ENCODE assay signal across 8 cellular contexts in the genomic region with DNA sequence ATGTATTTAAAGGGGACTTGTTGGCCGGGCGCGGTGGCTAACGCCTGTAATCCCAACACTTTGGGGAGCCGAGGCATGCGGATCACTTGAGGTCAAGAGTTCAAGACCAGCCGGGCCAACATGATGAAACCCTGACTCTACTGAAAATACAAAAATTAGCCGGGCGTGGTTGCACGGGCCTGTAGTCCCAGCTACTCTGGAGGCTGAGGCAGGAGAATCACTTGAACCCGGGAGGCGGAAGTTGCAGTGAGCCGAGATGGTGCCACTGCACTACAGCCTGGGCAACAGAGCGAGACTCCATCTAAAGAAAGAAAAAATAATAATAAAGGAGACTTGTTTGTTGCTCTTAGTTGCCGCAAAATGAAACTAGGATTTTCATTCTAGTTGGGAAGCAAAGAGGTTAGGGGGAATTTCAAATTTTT. TPM values are rescaled to one million over a fixed set of nuclear protein-coding genes. Genes with fewer than 3 reads are reported as not detected.
A peak's percentile ranks its signal among the peaks of the same experiment; 100 is the strongest.
DNase-seq lines count a peak whose midpoint lies in the region; ATAC-seq and TF ChIP-seq lines count a peak whose summit lies in the region.
"Not testable (repeated sequence)": the region's sequence is repeated elsewhere in the genome, so short reads cannot be mapped to it uniquely, and the experiment has no call there.

No MANE protein-coding gene starts in this region.

- CTCF ChIA-PET in RWPE1 (lab: Yijun Ruan, JAX) = interaction anchor here (0.6 to 2.5 kb wide), 2 partner anchors 13 to 74 kb away, joined by 4 to 7 read pairs; no protein-coding TSS in a partner anchor

- H2AFZ ChIP-seq in GM23248 = peak overlapping the region; percentile 93

- POLR2A ChIA-PET in RWPE1 (lab: Yijun Ruan, JAX; ENCODE audit: low non-redundant PET) = not testable (repeated sequence)

- not testable (repeated sequence) for H4K20me1 ChIP-seq in GM23248 (ENCODE audit: insufficient read depth)

- peaks cover 27% of the 10 kb centered on the region for H3K4me1 Mint-ChIP-seq in activated T-helper 17 cell treated with anti-CD3 and anti-CD28 coated beads, Interleukin-2, amount 50 U/mL, for 72 hours
- H3K4me1 Mint-ChIP-seq in glutamatergic neuron (ENCODE audit: low read depth, unreplicated experiment) = peaks cover 21% of the 10 kb centered on the region

- H3K4me1 ChIP-seq in GM23248 (ENCODE audit: insufficient read depth) = not testable (repeated sequence)
- H3K4me1 ChIP-seq in muscle layer of duodenum (ENCODE audit: control insufficient read depth in 1 of 2, insufficient read depth in 2 of 2, low read length in 2 of 2) (peaks cover 0 to 19% of the 10 kb centered on the region in 2 donors), skeletal muscle satellite cell (ENCODE audit: control insufficient read depth, insufficient read depth, low read length) (peaks cover 15% of the 10 kb centered on the region), vagina (peaks cover 21% of the 10 kb centered on the region)

- H3K79me2 ChIP-seq in GM23248 (ENCODE audit: insufficient read depth) = peaks cover 48% of the 10 kb centered on the region

- not testable (repeated sequence) for H3K27me3 Mint-ChIP-seq in activated T-helper 17 cell treated with anti-CD3 and anti-CD28 coated beads, Interleukin-2, amount 50 U/mL, for 72 hours; glutamatergic neuron (ENCODE audit: unreplicated experiment)

- H3K9ac ChIP-seq in GM23248 = peak overlapping the region; percentile 89
- H3K9ac ChIP-seq in skeletal muscle satellite cell (ENCODE audit: low read depth, low read length) = not testable (repeated sequence)

- intact Hi-C loops in vagina (cut with DNase I) = not testable (repeated sequence)

- H3K4me3 ChIP-seq in GM23248 = peak overlapping the region; percentile 90
- H3K4me3 ChIP-seq in muscle layer of duodenum (ENCODE audit: low read depth in 1 of 2, low read length in 2 of 2) = peak overlapping the region; percentile 69 to 81
- peak overlapping the region; percentile 81 for H3K4me3 ChIP-seq in skeletal muscle satellite cell (ENCODE audit: low read length)
- peak overlapping the region; percentile 80 to 89 for H3K4me3 ChIP-seq in vagina

- not testable (repeated sequence) for TF ChIP-seq POLR2A in vagina (IDR thresholded peaks at IDR 0.05)

- not testable (repeated sequence) for H3K36me3 ChIP-seq in GM23248 (ENCODE audit: low read depth); muscle layer of duodenum (ENCODE audit: control insufficient read depth in 1 of 2, insufficient read depth in 2 of 2, low read length in 2 of 2); skeletal muscle satellite cell (ENCODE audit: insufficient read depth, low read length); vagina

- not testable (repeated sequence) for H3K36me3 Mint-ChIP-seq in activated T-helper 17 cell treated with anti-CD3 and anti-CD28 coated beads, Interleukin-2, amount 50 U/mL, for 72 hours (ENCODE audit: low read depth); glutamatergic neuron (ENCODE audit: unreplicated experiment)

- H3K9me2 ChIP-seq in GM23248 (ENCODE audit: insufficient read depth) = not testable (repeated sequence)

- peak overlapping the region; percentile 98 for H3K27ac Mint-ChIP-seq in activated T-helper 17 cell treated with anti-CD3 and anti-CD28 coated beads, Interleukin-2, amount 50 U/mL, for 72 hours
- H3K27ac Mint-ChIP-seq in glutamatergic neuron (ENCODE audit: unreplicated experiment) = peak overlapping the region; percentile 99

- in situ Hi-C loops in GM23248 (cut with MboI) = not testable (repeated sequence)

- H3K27ac ChIP-seq in GM23248 = peak overlapping the region; percentile 95
- H3K27ac ChIP-seq in RWPE1 = peak overlapping the region; percentile 93
- peak overlapping the region; percentile 98 for H3K27ac ChIP-seq in cingulate gyrus (ENCODE audit: low read depth, low read length)
- not testable (repeated sequence) for H3K27ac ChIP-seq in muscle layer of duodenum (ENCODE audit: low read length)
- peak overlapping the region; percentile 89 for H3K27ac ChIP-seq in vagina

- not testable (repeated sequence) for DNase-seq in GM23248; RWPE1 (ENCODE audit: low spot score); glutamatergic neuron; vagina (ENCODE audit: extremely low spot score in 2 of 2)

- not testable (repeated sequence) for ATAC-seq in activated T-helper 17 cell treated with anti-CD3 and anti-CD28 coated beads, Interleukin-2, amount 50 U/mL, for 72 hours (replicated peaks)

- WGBS in GM23248 (ENCODE audit: low coverage in 1 of 2, low lambda C conversion rate in 2 of 2, missing lambda C conversion rate in 2 of 2), 2 experiments = 28 to 30% methylated on average over 15 of the region's 15 CpGs

- TF ChIP-seq CTCF in RWPE1 (conservative IDR thresholded peaks at IDR 0.05; ENCODE audit: low read depth); glutamatergic neuron (IDR thresholded peaks at IDR 0.05; ENCODE audit: partially characterized antibody, unreplicated experiment); vagina (IDR thresholded peaks at IDR 0.05): not testable (repeated sequence)

- not testable (repeated sequence) for H3F3A ChIP-seq in GM23248 (ENCODE audit: insufficient read depth)

- H3K9me3 ChIP-seq in GM23248 (ENCODE audit: low read depth); muscle layer of duodenum (ENCODE audit: control insufficient read depth in 1 of 2, low read length in 2 of 2); skeletal muscle satellite cell (replicated peaks; ENCODE audit: low read length); vagina: not testable (repeated sequence)

- H3K9me3 Mint-ChIP-seq in activated T-helper 17 cell treated with anti-CD3 and anti-CD28 coated beads, Interleukin-2, amount 50 U/mL, for 72 hours = not testable (repeated sequence)
- peaks cover 12% of the 10 kb centered on the region for H3K9me3 Mint-ChIP-seq in glutamatergic neuron (ENCODE audit: unreplicated experiment)

- H3K4me3 Mint-ChIP-seq in activated T-helper 17 cell treated with anti-CD3 and anti-CD28 coated beads, Interleukin-2, amount 50 U/mL, for 72 hours = peak overlapping the region; percentile 91
- peak overlapping the region; percentile 91 for H3K4me3 Mint-ChIP-seq in glutamatergic neuron (ENCODE audit: unreplicated experiment)

- peak overlapping the region; percentile 87 for H3K4me2 ChIP-seq in GM23248 (ENCODE audit: unreplicated experiment)
- peak overlapping the region; percentile 79 for H3K4me2 ChIP-seq in skeletal muscle satellite cell (ENCODE audit: low read length)

- not testable (repeated sequence) for H3K27me3 ChIP-seq in GM23248 (replicated peaks; ENCODE audit: insufficient read depth); muscle layer of duodenum (ENCODE audit: low read depth, low read length); skeletal muscle satellite cell (ENCODE audit: control insufficient read depth, insufficient read depth, low read length); vagina

RNA-seq across cellular contexts. Expression of a gene that starts 22.5 kb away (rescaled TPM):
- 25.1 and 33.9 TPM in 2 replicates for total RNA-seq in GM23248 (2014; rRNA removed; shearing (Covaris generic))
- 6.1 and 6.6 TPM in 2 replicates for polyA plus RNA-seq in GM23248 (2016; fragmentation: Nextera tagmentation; extraction: Ambion mirVana)
- total RNA-seq in activated T-helper 17 cell treated with anti-CD3 and anti-CD28 coated beads, Interleukin-2, amount 50 U/mL, for 72 hours = 10 to 100 TPM; 28.7 to 38.5 TPM
- 132 TPM for total RNA-seq in glutamatergic neuron (ENCODE audit: unreplicated experiment)
- total RNA-seq in skeletal muscle satellite cell (2012; rRNA removed) = 22.3 and 25.1 TPM in 2 replicates
- 35.1 TPM for total RNA-seq in vagina
